Comparison of ENCODE assay signal across 8 cellular contexts in the genomic region with DNA sequence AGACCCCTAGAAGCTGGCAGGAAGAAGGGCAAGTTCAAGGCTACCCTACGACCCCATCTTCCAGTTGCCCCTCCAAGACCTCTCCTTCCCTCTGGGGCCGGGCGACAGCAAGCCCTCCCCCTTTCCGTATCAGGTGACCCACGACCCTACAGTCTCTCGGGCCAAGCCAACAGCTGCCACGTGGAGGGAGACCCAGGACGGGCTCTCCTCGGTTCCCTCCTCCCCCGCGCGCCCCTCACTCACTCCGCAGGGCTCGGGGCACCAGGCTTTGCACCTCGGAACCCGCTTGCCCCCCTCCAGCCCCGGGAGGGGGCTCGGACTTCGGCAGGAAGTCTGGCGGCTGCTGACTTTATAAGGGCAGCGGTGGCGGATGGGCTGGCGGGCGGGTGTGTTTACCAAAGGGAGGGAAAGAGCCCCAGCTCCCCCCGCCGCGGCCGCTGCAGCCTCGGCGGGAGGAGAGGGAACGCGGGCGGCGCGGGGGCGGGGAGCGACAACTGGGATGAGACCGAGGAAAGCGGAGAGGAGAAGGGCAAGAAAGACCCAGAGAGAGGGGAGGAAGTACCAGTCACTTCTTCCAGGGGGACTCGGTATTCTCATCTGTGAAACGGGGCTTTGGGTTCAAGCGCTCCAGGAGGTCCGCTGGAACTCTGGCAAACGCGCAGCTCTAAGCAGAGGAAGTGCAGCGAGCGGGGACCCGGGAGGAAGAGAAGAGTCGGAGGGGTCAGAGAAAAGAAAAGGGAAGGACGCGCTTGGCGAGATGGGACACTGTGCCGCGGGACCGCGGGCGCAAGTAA. TPM values are rescaled to one million over a fixed set of nuclear protein-coding genes. Genes with fewer than 3 reads are reported as not detected.
A peak's percentile ranks its signal among the peaks of the same experiment; 100 is the strongest.
DNase-seq lines count a peak whose midpoint lies in the region; ATAC-seq, FAIRE-seq and TF ChIP-seq lines count a peak whose summit lies in the region.

No MANE protein-coding gene starts in this region.

- ATAC-seq in GM19324 (IDR thresholded peaks at IDR 0.05; ENCODE audit: low FRiP score, unreplicated experiment) (peak; percentile 39), HG03520 (IDR thresholded peaks at IDR 0.05; ENCODE audit: unreplicated experiment) (peak; percentile 29), SK-N-SH treated with all-trans-retinoic acid at 6 μM for 48 hours (peak; percentile 62)

- no peaks in the 10 kb centered on the region for H3K79me2 ChIP-seq in astrocyte (ENCODE audit: insufficient read depth, low read length)

- no peak overlapping the region for H3K27ac Mint-ChIP-seq in astrocyte (ENCODE audit: unreplicated experiment)

- H3K4me2 ChIP-seq in astrocyte (ENCODE audit: low read length) = peak overlapping the region; percentile 92

- DNase-seq in BJ (ENCODE audit: low read depth) (no peak), astrocyte (ENCODE audit: low read depth) (no peak), NCI-H524 treated with DMSO at 0.1 percent for 48 hours (lab: John Stamatoyannopoulos, UW) (no peak)
- peak; percentile 28 to 56 for DNase-seq in stimulated activated CD4-positive, alpha-beta T cell treated with anti-CD3 and anti-CD28 coated beads, Interleukin-12 subunit alpha, Interleukin-12 subunit beta, amount 100 ng/mL, for 24 hours (ENCODE audit: low read depth in 2 of 2)

- H3K4me3 ChIP-seq in BJ (ENCODE audit: low read depth, low read length) (peak overlapping the region; percentile 79), astrocyte (ENCODE audit: insufficient read depth, low read depth, low read length) (peak overlapping the region; percentile 73), iPS-18c (ENCODE audit: insufficient read depth, low read depth, low read length) (peak overlapping the region; percentile 78)

- H3K36me3 ChIP-seq in BJ (ENCODE audit: control insufficient read depth, insufficient read depth, low read length) (no peaks in the 10 kb centered on the region), astrocyte (ENCODE audit: insufficient read depth, low read length) (no peaks in the 10 kb centered on the region)

- H3K4me3 Mint-ChIP-seq in astrocyte (ENCODE audit: unreplicated experiment) = peak overlapping the region; percentile 89

- FAIRE-seq in astrocyte (lab: Jason Lieb, UNC) = no peak

- no peaks in the 10 kb centered on the region for H3K9me3 Mint-ChIP-seq in astrocyte (ENCODE audit: unreplicated experiment)

- CTCF ChIA-PET in BJ (lab: Yijun Ruan, JAX) = interaction anchor here (0.7 to 9.0 kb wide), 15 partner anchors 9 to 169 kb away, joined by 3 to 136 read pairs (median 5); partner anchors contain the start of genes RTN4RL2 and UBE2L6

- H2AFZ ChIP-seq in astrocyte (ENCODE audit: low read depth, low read length) = peak overlapping the region; percentile 85

- H3K27me3 Mint-ChIP-seq in astrocyte (ENCODE audit: low read depth, unreplicated experiment) = peaks cover 24% of the 10 kb centered on the region

- H3K9me3 ChIP-seq in astrocyte (ENCODE audit: insufficient read depth, low read depth, low read length) (no peaks in the 10 kb centered on the region), iPS-18c (ENCODE audit: control insufficient read depth, insufficient read depth, low read length) (no peaks in the 10 kb centered on the region)

- H3K4me1 Mint-ChIP-seq in astrocyte (ENCODE audit: low read depth, unreplicated experiment) = no peaks in the 10 kb centered on the region

- H4K20me1 ChIP-seq in astrocyte (ENCODE audit: insufficient read depth, low read length) = peaks cover 7% of the 10 kb centered on the region

- H3K27ac ChIP-seq in astrocyte (ENCODE audit: low read depth, low read length) = no peak overlapping the region

- H3K36me3 Mint-ChIP-seq in astrocyte (ENCODE audit: low read depth, unreplicated experiment) = no peaks in the 10 kb centered on the region

- POLR2A ChIA-PET in BJ (lab: Charles Lee) = interaction anchor here (0.6 kb wide), 1 partner anchor 70 kb away, joined by 6 read pairs; no protein-coding TSS in a partner anchor

- TF ChIP-seq CTCF in BJ (IDR thresholded peaks at IDR 0.05; ENCODE audit: insufficient read depth, low read depth, low read length) (no peak), astrocyte (IDR thresholded peaks at IDR 0.05; ENCODE audit: insufficient read depth, low read depth, low read length) (no peak)

- peak overlapping the region; percentile 76 for H3K9ac ChIP-seq in astrocyte (ENCODE audit: low read length)

- H3K4me1 ChIP-seq in astrocyte (ENCODE audit: insufficient read depth, low read length) = peaks cover 11% of the 10 kb centered on the region

- no peaks in the 10 kb centered on the region for H3K27me3 ChIP-seq in BJ (ENCODE audit: control insufficient read depth, insufficient read depth, low read length)
- no peaks in the 10 kb centered on the region for H3K27me3 ChIP-seq in astrocyte (ENCODE audit: insufficient read depth, low read length)

TF ChIP-seq in SK-N-SH treated with all-trans-retinoic acid at 6 μM for 48 hours, 23 proteins besides CTCF, POLR2A, EP300 and RAD21:
- TF ChIP-seq ZC3H10 (CRISPR knock-in tag; IDR thresholded peaks at IDR 0.05) (no peak), ARNTL (CRISPR knock-in tag; IDR thresholded peaks at IDR 0.05; ENCODE audit: borderline replicate concordance, low read depth) (no peak), ZFP30 (CRISPR knock-in tag; IDR thresholded peaks at IDR 0.05) (no peak)
- TF ChIP-seq, protein P1, sequence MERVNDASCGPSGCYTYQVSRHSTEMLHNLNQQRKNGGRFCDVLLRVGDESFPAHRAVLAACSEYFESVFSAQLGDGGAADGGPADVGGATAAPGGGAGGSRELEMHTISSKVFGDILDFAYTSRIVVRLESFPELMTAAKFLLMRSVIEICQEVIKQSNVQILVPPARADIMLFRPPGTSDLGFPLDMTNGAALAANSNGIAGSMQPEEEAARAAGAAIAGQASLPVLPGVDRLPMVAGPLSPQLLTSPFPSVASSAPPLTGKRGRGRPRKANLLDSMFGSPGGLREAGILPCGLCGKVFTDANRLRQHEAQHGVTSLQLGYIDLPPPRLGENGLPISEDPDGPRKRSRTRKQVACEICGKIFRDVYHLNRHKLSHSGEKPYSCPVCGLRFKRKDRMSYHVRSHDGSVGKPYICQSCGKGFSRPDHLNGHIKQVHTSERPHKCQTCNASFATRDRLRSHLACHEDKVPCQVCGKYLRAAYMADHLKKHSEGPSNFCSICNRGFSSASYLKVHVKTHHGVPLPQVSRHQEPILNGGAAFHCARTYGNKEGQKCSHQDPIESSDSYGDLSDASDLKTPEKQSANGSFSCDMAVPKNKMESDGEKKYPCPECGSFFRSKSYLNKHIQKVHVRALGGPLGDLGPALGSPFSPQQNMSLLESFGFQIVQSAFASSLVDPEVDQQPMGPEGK (CRISPR knock-in tag; IDR thresholded peaks at IDR 0.05; ENCODE audit: borderline replicate concordance) = peak; percentile 68; the same call in 1 of the 2 replicates

RNA-seq across cellular contexts. Expression of gene SLC43A1, which starts 0.8 kb away (rescaled TPM):
- polyA plus RNA-seq in BJ (2011; rRNA removed) = 11.8 and 23.4 TPM in 2 replicates
- polyA minus RNA-seq in BJ (2011; rRNA and poly(A)+ RNA removed) = 13.3 and 17.9 TPM in 2 replicates
- total RNA-seq in astrocyte = 3.5 and 4.5 TPM in 2 replicates

RNA-seq across cellular contexts. Expression of gene TIMM10, which starts 15.8 kb away (rescaled TPM):
- polyA plus RNA-seq in BJ (2011; rRNA removed) = 90.5 and 91.7 TPM in 2 replicates
- 11.3 and 24.7 TPM in 2 replicates for polyA minus RNA-seq in BJ (2011; rRNA and poly(A)+ RNA removed)
- total RNA-seq in astrocyte = 56.1 and 60.3 TPM in 2 replicates

RNA-seq across cellular contexts. Expression of gene SMTNL1, which starts 22.7 kb away (rescaled TPM):
- polyA plus RNA-seq in BJ (2011; rRNA removed) = not detected in 2 replicates
- polyA minus RNA-seq in BJ (2011; rRNA and poly(A)+ RNA removed) = not detected in 2 replicates
- not detected in 2 replicates for total RNA-seq in astrocyte

RNA-seq across cellular contexts. Expression of gene UBE2L6, which starts 52.7 kb away (rescaled TPM):
- 57.3 and 67.0 TPM in 2 replicates for polyA plus RNA-seq in BJ (2011; rRNA removed)
- polyA minus RNA-seq in BJ (2011; rRNA and poly(A)+ RNA removed) = 45.1 and 84.0 TPM in 2 replicates
- total RNA-seq in astrocyte = 159 and 182 TPM in 2 replicates

RNA-seq across cellular contexts. Expression of gene RTN4RL2, which starts 54.4 kb away (rescaled TPM):
- polyA plus RNA-seq in BJ (2011; rRNA removed) = 0.10 and 0.43 TPM in 2 replicates
- polyA minus RNA-seq in BJ (2011; rRNA and poly(A)+ RNA removed) = not detected in 2 replicates
- total RNA-seq in astrocyte = 0.50 and 0.65 TPM in 2 replicates

Comparison
In these comparisons a context has a peak if more than half of its experiments do, and no peak if none do; other contexts are left out.
1. DNase-seq: peak in stimulated activated CD4-positive, alpha-beta T cell treated with anti-CD3 and anti-CD28 coated beads, Interleukin-12 subunit alpha, Interleukin-12 subunit beta, amount 100 ng/mL, for 24 hours (2 of 2); none in BJ (single experiment), astrocyte (single experiment) and NCI-H524 treated with DMSO at 0.1 percent for 48 hours (single experiment).
2. Peak in every context shown above with its lines, with median percentiles within 50 percentile points of each other: H3K4me3 ChIP-seq and ATAC-seq.